Comparison of ENCODE assay signal across 19 cellular contexts in genomic region chr17:47197821-47198220, GRCh38. TPM values are rescaled to one million over a fixed set of nuclear protein-coding genes. Genes with fewer than 3 reads are reported as not detected.
DNase-seq lines count a peak whose midpoint lies in the region; ATAC-seq and TF ChIP-seq lines count a peak whose summit lies in the region.
"Had no signal": no experiment of that assay in that cellular context is flagged by ENCODE, and none has a peak within 500 bp of the region (broad histone marks: within the 10 kb centered on the region; RNA-seq: fewer than 3 reads in every experiment).

No MANE protein-coding gene starts in this region.

- H3K79me2 ChIP-seq in OCI-LY1 (ENCODE audit: insufficient read depth, low read length) (no peaks in the 10 kb centered on the region), smooth muscle cell (ENCODE audit: low read depth) (no peaks in the 10 kb centered on the region)

- H3K4me3 Mint-ChIP-seq in activated T-helper 2 cell treated with anti-CD3 and anti-CD28 coated beads, Interferon-gamma antibody, Interleukin-2, Interleukin-4, amounts not matched to agents 10 μg/mL and 5 μg/mL and 100 μg/mL, durations not matched to agents 14 hours and 24 hours and 36 hours (ENCODE audit: low read depth), result no peak overlapping the region
- H3K4me3 Mint-ChIP-seq: CD4-positive, alpha-beta T cell; GM23338 had no signal

- no peak overlapping the region for H2AFZ ChIP-seq in OCI-LY1 (ENCODE audit: low read length)
- no peak overlapping the region for H2AFZ ChIP-seq in smooth muscle cell (ENCODE audit: low read depth)
- H2AFZ ChIP-seq: GM23338 had no signal

- DNase-seq in WERI-Rb-1, result no peak
- DNase-seq in smooth muscle cell (lab: John Stamatoyannopoulos, UW; ENCODE audit: unreplicated experiment), result no peak
- DNase-seq in activated T-helper 2 cell treated with anti-CD3 and anti-CD28 coated beads, Interferon-gamma antibody, Interleukin-2, Interleukin-4, amounts not matched to agents 10 μg/mL and 5 μg/mL and 100 μg/mL, durations not matched to agents 14 hours and 24 hours and 36 hours (ENCODE audit: low spot score), result no peak
- DNase-seq in brain microvascular endothelial cell, result no peak
- DNase-seq: BE2C; Calu3; CD4-positive, alpha-beta T cell; NCI-H1436 treated with DMSO at 0.1 percent for 48 hours; NCI-H2029 treated with DMSO at 0.1 percent for 48 hours; NCI-H2171 treated with DMSO at 0.1 percent for 48 hours; NCI-H748 treated with DMSO at 0.1 percent for 48 hours; Peyer's patch had no signal

- no peaks in the 10 kb centered on the region for H3K36me3 Mint-ChIP-seq in activated T-helper 2 cell treated with anti-CD3 and anti-CD28 coated beads, Interferon-gamma antibody, Interleukin-2, Interleukin-4, amounts not matched to agents 10 μg/mL and 5 μg/mL and 100 μg/mL, durations not matched to agents 14 hours and 24 hours and 36 hours (ENCODE audit: low read depth)

- peaks cover 26% of the 10 kb centered on the region for H3K4me1 ChIP-seq in OCI-LY1 (ENCODE audit: insufficient read depth, low read length, severe bottlenecking)
- peaks cover 3% of the 10 kb centered on the region for H3K4me1 ChIP-seq in mesodermal cell (ENCODE audit: control insufficient read depth, insufficient read depth, low read length, poor library complexity, severe bottlenecking)
- H3K4me1 ChIP-seq in smooth muscle cell (ENCODE audit: low read depth), result peaks cover 8% of the 10 kb centered on the region
- H3K4me1 ChIP-seq: BE2C, Peyer's patch had no signal

- intact Hi-C loops in activated T-helper 2 cell treated with anti-CD3 and anti-CD28 coated beads, Interferon-gamma antibody, Interleukin-2, Interleukin-4, amounts not matched to agents 10 μg/mL and 5 μg/mL and 100 μg/mL, durations not matched to agents 14 hours and 24 hours and 36 hours (cut with micrococcal nuclease), result no loop called here

- H3K27ac Mint-ChIP-seq in activated T-helper 2 cell treated with anti-CD3 and anti-CD28 coated beads, Interferon-gamma antibody, Interleukin-2, Interleukin-4, amounts not matched to agents 10 μg/mL and 5 μg/mL and 100 μg/mL, durations not matched to agents 14 hours and 24 hours and 36 hours, result no peak overlapping the region
- H3K27ac Mint-ChIP-seq: CD4-positive, alpha-beta T cell; GM23338 had no signal

- H3K27ac ChIP-seq in OCI-LY1 (ENCODE audit: low read depth, low read length, poor library complexity, severe bottlenecking) (peak overlapping the region; percentile 0), WERI-Rb-1 (peak overlapping the region; percentile 12; the same call in 1 of the 2 replicates), mesodermal cell (ENCODE audit: low read depth, low read length, severe bottlenecking) (peak overlapping the region; percentile 13), smooth muscle cell (ENCODE audit: low read depth) (peak overlapping the region; percentile 60), brain microvascular endothelial cell (no peak overlapping the region)
- H3K27ac ChIP-seq: Peyer's patch, SK-N-MC had no signal

- ATAC-seq in GM21576 (IDR thresholded peaks at IDR 0.05; ENCODE audit: unreplicated experiment), result no peak
- ATAC-seq: GM23338, Right ventricle myocardium inferior had no signal

- TF ChIP-seq CTCF in OCI-LY1 (IDR thresholded peaks at IDR 0.05; ENCODE audit: low read length) (no peak), WERI-Rb-1 (IDR thresholded peaks at IDR 0.05; ENCODE audit: low read depth, low read length) (no peak), smooth muscle cell (IDR thresholded peaks at IDR 0.05; ENCODE audit: borderline replicate concordance, insufficient read depth, poor library complexity, severe bottlenecking) (no peak), brain microvascular endothelial cell (IDR thresholded peaks at IDR 0.05; ENCODE audit: low read depth, low read length, missing control alignments) (no peak)

- in situ Hi-C loops in brain microvascular endothelial cell (cut with HindIII; ENCODE audit: low pct_ligation_motif_present, low sequenced_read_pairs), result no loop called here

- H3K9me2 ChIP-seq in OCI-LY1 (ENCODE audit: low read depth, low read length), result no peaks in the 10 kb centered on the region

- H3F3A ChIP-seq in OCI-LY1 (ENCODE audit: insufficient read depth, low read length) (0 out of 2 replicates have a peak, but pooled peaks cover 1% of the 10 kb centered on the region), smooth muscle cell (ENCODE audit: low read depth) (no peaks in the 10 kb centered on the region)

- peaks cover 7% of the 10 kb centered on the region for H3K9me3 ChIP-seq in OCI-LY1 (ENCODE audit: low read length)
- H3K9me3 ChIP-seq in WERI-Rb-1 (ENCODE audit: severe bottlenecking), result peaks cover 8% of the 10 kb centered on the region
- H3K9me3 ChIP-seq in mesodermal cell (ENCODE audit: control insufficient read depth, low read length), result no peaks in the 10 kb centered on the region
- no peaks in the 10 kb centered on the region for H3K9me3 ChIP-seq in smooth muscle cell (replicated peaks; ENCODE audit: low read depth)
- H3K9me3 ChIP-seq: BE2C, Peyer's patch had no signal

- H3K4me2 ChIP-seq in OCI-LY1 (ENCODE audit: low read length), result no peak overlapping the region
- H3K4me2 ChIP-seq in smooth muscle cell, result peak overlapping the region; percentile 16
- H3K4me2 ChIP-seq: GM23338 had no signal

- H3K27me3 Mint-ChIP-seq in activated T-helper 2 cell treated with anti-CD3 and anti-CD28 coated beads, Interferon-gamma antibody, Interleukin-2, Interleukin-4, amounts not matched to agents 10 μg/mL and 5 μg/mL and 100 μg/mL, durations not matched to agents 14 hours and 24 hours and 36 hours (ENCODE audit: low read depth), result peaks cover 8% of the 10 kb centered on the region
- H3K27me3 Mint-ChIP-seq: CD4-positive, alpha-beta T cell had no signal

- H3K9ac ChIP-seq in OCI-LY1 (ENCODE audit: low read length), result no peak overlapping the region
- H3K9ac ChIP-seq in smooth muscle cell (ENCODE audit: low read depth), result no peak overlapping the region

- no peaks in the 10 kb centered on the region for H4K20me1 ChIP-seq in OCI-LY1 (ENCODE audit: insufficient read depth, low read length)
- H4K20me1 ChIP-seq in smooth muscle cell (ENCODE audit: low read depth), result no peaks in the 10 kb centered on the region

- H3K4me3 ChIP-seq in OCI-LY1 (ENCODE audit: low read depth, low read length, poor library complexity, severe bottlenecking) (no peak overlapping the region), WERI-Rb-1 (ENCODE audit: low read depth, low read length) (no peak overlapping the region), mesodermal cell (ENCODE audit: extremely low read depth, insufficient read depth, low read length, poor library complexity, severe bottlenecking) (no peak overlapping the region), smooth muscle cell (no peak overlapping the region), brain microvascular endothelial cell (ENCODE audit: low read depth, low read length) (no peak overlapping the region)
- H3K4me3 ChIP-seq: GM23338, Peyer's patch, SK-N-MC had no signal

- H3K36me3 ChIP-seq in OCI-LY1 (ENCODE audit: insufficient read depth, low read length) (no peaks in the 10 kb centered on the region), WERI-Rb-1 (no peaks in the 10 kb centered on the region), mesodermal cell (ENCODE audit: control insufficient read depth, insufficient read depth, low read length) (no peaks in the 10 kb centered on the region), smooth muscle cell (ENCODE audit: low read depth) (no peaks in the 10 kb centered on the region), brain microvascular endothelial cell (replicated peaks) (no peaks in the 10 kb centered on the region)
- H3K36me3 ChIP-seq: BE2C, Peyer's patch had no signal

- no peaks in the 10 kb centered on the region for H3K9me3 Mint-ChIP-seq in activated T-helper 2 cell treated with anti-CD3 and anti-CD28 coated beads, Interferon-gamma antibody, Interleukin-2, Interleukin-4, amounts not matched to agents 10 μg/mL and 5 μg/mL and 100 μg/mL, durations not matched to agents 14 hours and 24 hours and 36 hours
- H3K9me3 Mint-ChIP-seq: CD4-positive, alpha-beta T cell; GM23338 had no signal

- peaks cover 10% of the 10 kb centered on the region for H3K4me1 Mint-ChIP-seq in activated T-helper 2 cell treated with anti-CD3 and anti-CD28 coated beads, Interferon-gamma antibody, Interleukin-2, Interleukin-4, amounts not matched to agents 10 μg/mL and 5 μg/mL and 100 μg/mL, durations not matched to agents 14 hours and 24 hours and 36 hours (ENCODE audit: low read depth)
- H3K4me1 Mint-ChIP-seq: GM23338 had no signal

- no peaks in the 10 kb centered on the region for H3K27me3 ChIP-seq in OCI-LY1 (ENCODE audit: insufficient read depth, low read length)
- no peaks in the 10 kb centered on the region for H3K27me3 ChIP-seq in WERI-Rb-1 (ENCODE audit: insufficient read depth, low read depth, severe bottlenecking)
- H3K27me3 ChIP-seq in smooth muscle cell (ENCODE audit: low read depth), result no peaks in the 10 kb centered on the region
- no peaks in the 10 kb centered on the region for H3K27me3 ChIP-seq in brain microvascular endothelial cell (replicated peaks)
- H3K27me3 ChIP-seq: BE2C, Peyer's patch had no signal

RNA-seq across cellular contexts. Expression of gene CDC27, which starts 8.7 kb away (rescaled TPM):
- 66.0 TPM for polyA plus RNA-seq in mesodermal cell (2013, experiment 1 of 2)
- polyA plus RNA-seq in mesodermal cell (2013, experiment 2 of 2), result 69.4 TPM
- 94.2 and 101 TPM in 2 replicates for total RNA-seq in smooth muscle cell
- polyA plus RNA-seq in smooth muscle cell, result 53.1 and 61.5 TPM in 2 replicates
- total RNA-seq in activated T-helper 2 cell treated with anti-CD3 and anti-CD28 coated beads, Interferon-gamma antibody, Interleukin-2, Interleukin-4, amounts not matched to agents 10 μg/mL and 5 μg/mL and 100 μg/mL, durations not matched to agents 14 hours and 24 hours and 36 hours, result 102 and 109 TPM in 2 replicates

RNA-seq across cellular contexts. Expression of gene MYL4, which starts 11.3 kb away (rescaled TPM):
- 46.6 TPM for polyA plus RNA-seq in mesodermal cell (2013, experiment 1 of 2)
- polyA plus RNA-seq in mesodermal cell (2013, experiment 2 of 2), result 36.6 TPM
- 6.5 and 8.3 TPM in 2 replicates for total RNA-seq in smooth muscle cell
- 6.5 and 7.7 TPM in 2 replicates for polyA plus RNA-seq in smooth muscle cell
- total RNA-seq in activated T-helper 2 cell treated with anti-CD3 and anti-CD28 coated beads, Interferon-gamma antibody, Interleukin-2, Interleukin-4, amounts not matched to agents 10 μg/mL and 5 μg/mL and 100 μg/mL, durations not matched to agents 14 hours and 24 hours and 36 hours, result not detected in 2 replicates
- total RNA-seq: Calu3; CD4-positive, alpha-beta T cell; GM23338; NCI-H460 had no signal

RNA-seq across cellular contexts. Expression of gene ITGB3, which starts 55.8 kb away (rescaled TPM):
- polyA plus RNA-seq in mesodermal cell (2013, experiment 1 of 2), result 1.1 TPM
- 0.40 TPM for polyA plus RNA-seq in mesodermal cell (2013, experiment 2 of 2)
- 5.1 and 7.9 TPM in 2 replicates for total RNA-seq in smooth muscle cell
- 3.9 and 5.2 TPM in 2 replicates for polyA plus RNA-seq in smooth muscle cell
- not detected in 2 replicates for total RNA-seq in activated T-helper 2 cell treated with anti-CD3 and anti-CD28 coated beads, Interferon-gamma antibody, Interleukin-2, Interleukin-4, amounts not matched to agents 10 μg/mL and 5 μg/mL and 100 μg/mL, durations not matched to agents 14 hours and 24 hours and 36 hours
- total RNA-seq: NCI-H460 had no signal
- polyA plus RNA-seq: GM23338 had no signal
